In the genomic region with DNA sequence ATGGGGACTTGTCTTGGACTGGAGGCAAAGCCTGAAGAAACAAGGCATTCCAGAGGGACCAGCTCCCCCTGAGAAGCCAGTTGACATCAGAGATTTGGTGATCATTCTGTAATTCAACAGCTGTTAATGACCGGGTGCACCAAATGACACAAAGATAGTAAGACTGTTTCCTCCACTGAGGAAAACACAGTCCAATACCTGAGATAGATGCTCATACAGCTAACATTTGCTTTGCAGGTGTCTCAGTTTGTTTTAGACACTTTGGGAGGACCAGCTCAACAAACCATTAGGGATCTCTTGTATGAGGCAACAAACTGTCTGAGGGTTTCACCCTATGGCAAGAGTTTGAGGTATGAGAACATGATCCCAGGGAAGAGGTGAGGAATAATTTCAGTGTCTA, we compare ENCODE assay signal across 11 cellular contexts.
"Had no signal": no experiment of that assay in that cellular context is flagged by ENCODE, and none has a peak within 500 bp of the region (broad histone marks: within the 10 kb centered on the region; RNA-seq: fewer than 3 reads in every experiment).

No MANE protein-coding gene starts in this region.

- DNase-seq: GM23248, GOT3, H7, H9, HCEC 1CT, HFFc6 had no signal

- ATAC-seq: GM23338, HCT116 had no signal

- H3K4me1 ChIP-seq: HAP-1 had no signal

- H3K4me2 ChIP-seq: GM23338 had no signal

- H3K4me3 ChIP-seq: GM23248, GM23338, HAP-1 had no signal

- FAIRE-seq: H1, H54 had no signal

- H2AFZ ChIP-seq: GM23248, GM23338 had no signal

- H3K9me3 ChIP-seq: HAP-1 had no signal

- H3K36me3 ChIP-seq: HAP-1 had no signal

- H3K27ac ChIP-seq: GM23248 had no signal
